16 cellular contexts compared by ENCODE assay signal in genomic region chr11:57646221-57646620, GRCh38. TPM values are rescaled to one million over a fixed set of nuclear protein-coding genes. Genes with fewer than 3 reads are reported as not detected.
DNase-seq lines count a peak whose midpoint lies in the region; ATAC-seq and TF ChIP-seq lines count a peak whose summit lies in the region.
"Had no signal": no experiment of that assay in that cellular context is flagged by ENCODE, and none has a peak within 500 bp of the region (broad histone marks: within the 10 kb centered on the region; RNA-seq: fewer than 3 reads in every experiment).

No MANE protein-coding gene starts in this region.

- DNase-seq in CD4-positive, alpha-beta memory T cell = no peak
- DNase-seq in esophagus muscularis mucosa (ENCODE audit: extremely low spot score) (no peak), ovary (peak in 2 of 5 donors; percentile 37 to 39), NCI-H1417 treated with DMSO at 0.1 percent for 48 hours (lab: John Stamatoyannopoulos, UW) (no peak), foreskin keratinocyte (no peak)
- DNase-seq: activated CD4-positive, alpha-beta T cell treated with anti-CD3 and anti-CD28 coated beads for 1 hour; activated T-cell treated with anti-CD3 and anti-CD28 coated beads, Interleukin-2, amount 50 U/mL, for 4 hours; AML-193; colonic mucosa; pancreas; spleen had no signal

- H3K4me3 ChIP-seq in CD4-positive, alpha-beta memory T cell (ENCODE audit: low read length in 2 of 2) = no peak overlapping the region
- H3K4me3 ChIP-seq in esophagus muscularis mucosa = no peak overlapping the region
- no peak overlapping the region for H3K4me3 ChIP-seq in ovary
- H3K4me3 ChIP-seq: colonic mucosa, pancreas, thoracic aorta had no signal

- POLR2A ChIA-PET in CD4-positive, alpha-beta memory T cell (lab: Charles Lee; ENCODE audit: partially characterized antibody) = no interaction called here

- H3K4me1 ChIP-seq in CD4-positive, alpha-beta memory T cell (ENCODE audit: insufficient read depth, low read length) = peaks cover 22% of the 10 kb centered on the region
- H3K4me1 ChIP-seq in esophagus muscularis mucosa = peaks cover 53 to 71% (median 65%) of the 10 kb centered on the region in 4 donors
- peaks cover 26% of the 10 kb centered on the region for H3K4me1 ChIP-seq in ovary (ENCODE audit: insufficient read depth)
- H3K4me1 ChIP-seq in foreskin keratinocyte = no peaks in the 10 kb centered on the region
- H3K4me1 ChIP-seq: colonic mucosa had no signal

- peaks cover 37% of the 10 kb centered on the region for H3K27me3 ChIP-seq in CD4-positive, alpha-beta memory T cell (ENCODE audit: insufficient read depth, low read length)
- H3K27me3 ChIP-seq in esophagus muscularis mucosa = peaks cover 5 to 54% (median 36%) of the 10 kb centered on the region in 4 donors
- H3K27me3 ChIP-seq in ovary = no peaks in the 10 kb centered on the region
- H3K27me3 ChIP-seq in foreskin keratinocyte = peaks cover 42% of the 10 kb centered on the region

- H3K36me3 ChIP-seq in CD4-positive, alpha-beta memory T cell (ENCODE audit: insufficient read depth, low read length) = no peaks in the 10 kb centered on the region
- H3K36me3 ChIP-seq in esophagus muscularis mucosa (no peaks in the 10 kb centered on the region), ovary (no peaks in the 10 kb centered on the region)
- H3K36me3 ChIP-seq: colonic mucosa, pancreas, spleen, thoracic aorta had no signal

- no peak for TF ChIP-seq CTCF in esophagus muscularis mucosa (IDR thresholded peaks at IDR 0.05)
- no peak for TF ChIP-seq CTCF in ovary (IDR thresholded peaks at IDR 0.05)
- TF ChIP-seq CTCF in foreskin keratinocyte (conservative IDR thresholded peaks at IDR 0.05) = no peak

- peaks cover 0 to 2% of the 10 kb centered on the region in 2 donors for H3K36me3 Mint-ChIP-seq in CD4-positive, alpha-beta memory T cell
- H3K36me3 Mint-ChIP-seq: memory B cell had no signal

- H3K27ac Mint-ChIP-seq in CD4-positive, alpha-beta memory T cell = peak overlapping the region in 4 of 7 donors; percentile 11 to 70 (median 38)
- H3K27ac Mint-ChIP-seq: memory B cell had no signal

- no peaks in the 10 kb centered on the region for H3K9me3 ChIP-seq in CD4-positive, alpha-beta memory T cell (ENCODE audit: control insufficient read depth in 1 of 2, low read length in 2 of 2)
- no peaks in the 10 kb centered on the region for H3K9me3 ChIP-seq in esophagus muscularis mucosa
- no peaks in the 10 kb centered on the region for H3K9me3 ChIP-seq in ovary
- H3K9me3 ChIP-seq: colonic mucosa, pancreas, spleen, thoracic aorta had no signal

- no peak overlapping the region for H3K4me3 Mint-ChIP-seq in CD4-positive, alpha-beta memory T cell
- H3K4me3 Mint-ChIP-seq: activated T-cell treated with anti-CD3 and anti-CD28 coated beads, Interleukin-2, amount 50 U/mL, for 4 hours had no signal

- intact Hi-C loops in CD4-positive, alpha-beta memory T cell (cut with micrococcal nuclease) = loop anchor here (10.0 kb wide), 1 partner anchor 879 kb away; no protein-coding TSS in a partner anchor
- intact Hi-C loops in esophagus muscularis mucosa (cut with DNase I) = loop anchor here (10.0 kb wide), 2 partner anchors 191 to 301 kb away; no protein-coding TSS in a partner anchor
- intact Hi-C loops in ovary (cut with DNase I) = loop anchor here in 2 of 4 donors (10.0 kb wide), 2 partner anchors 191 to 321 kb away; partner anchors contain the start of gene TNKS1BP1 (in 1 of the 2)

- H3K27ac ChIP-seq in CD4-positive, alpha-beta memory T cell (ENCODE audit: low read depth, low read length) = no peak overlapping the region
- H3K27ac ChIP-seq in esophagus muscularis mucosa (replicated peaks in 1 of 4) (peak overlapping the region in 3 of 4 donors; percentile 32 to 58 (median 41)), ovary (peak overlapping the region; percentile 7 to 59), foreskin keratinocyte (no peak overlapping the region)
- H3K27ac ChIP-seq: colonic mucosa, pancreas, thoracic aorta had no signal

- peaks cover 20 to 50% (median 29%) of the 10 kb centered on the region in 4 donors for H3K4me1 Mint-ChIP-seq in CD4-positive, alpha-beta memory T cell

- peaks cover 32 to 51% of the 10 kb centered on the region in 2 donors for H3K27me3 Mint-ChIP-seq in CD4-positive, alpha-beta memory T cell

- TF ChIP-seq POLR2A in esophagus muscularis mucosa (IDR thresholded peaks at IDR 0.05; ENCODE audit: low read depth) (no peak), ovary (IDR thresholded peaks at IDR 0.05) (no peak)

- CTCF ChIA-PET in CD4-positive, alpha-beta memory T cell (lab: Charles Lee; ENCODE audit: partially characterized antibody) = interaction anchor here (1.1 to 3.8 kb wide), 5 partner anchors 12 to 189 kb away, joined by 3 to 16 read pairs (median 4); no protein-coding TSS in a partner anchor

- ATAC-seq in HG02798 (IDR thresholded peaks at IDR 0.05; ENCODE audit: poor library complexity, unreplicated experiment) (peak; percentile 41), HG02759 (IDR thresholded peaks at IDR 0.05; ENCODE audit: unreplicated experiment) (no peak), foreskin keratinocyte (no peak)
- ATAC-seq in activated CD4-positive, CD25-positive, alpha-beta regulatory T cell treated with anti-CD3 and anti-CD28 coated beads, Interleukin-2, amount 50 U/mL, for 24 hours = no peak
- ATAC-seq: activated T-cell treated with anti-CD3 and anti-CD28 coated beads, Interleukin-2, amount 50 U/mL, for 4 hours had no signal

- no peak for TF ChIP-seq EP300 in esophagus muscularis mucosa (IDR thresholded peaks at IDR 0.05)
- no peak for TF ChIP-seq EP300 in ovary (IDR thresholded peaks at IDR 0.05)

- WGBS in esophagus muscularis mucosa = 46% methylated on average over 6 of the region's 7 CpGs
- 23 to 27% (median 26%) methylated on average over 7 of the region's 7 CpGs for WGBS in ovary, 3 donors

- no peaks in the 10 kb centered on the region for H3K9me3 Mint-ChIP-seq in CD4-positive, alpha-beta memory T cell
- H3K9me3 Mint-ChIP-seq: activated T-cell treated with anti-CD3 and anti-CD28 coated beads, Interleukin-2, amount 50 U/mL, for 4 hours; memory B cell had no signal

RNA-seq across cellular contexts. Expression of gene YPEL4, which starts 3.5 kb away (rescaled TPM):
- 10 to 100 TPM; 11.8 to 12.6 TPM for total RNA-seq in CD4-positive, alpha-beta memory T cell
- polyA plus RNA-seq in CD4-positive, alpha-beta memory T cell = under 1 TPM in 1 of 2 donors, not detected in 1; 0.23 TPM
- 1 to 10 TPM in 2 of 4 donors, under 1 TPM in 2; 0.50 to 2.5 (median 1.0) TPM for total RNA-seq in esophagus muscularis mucosa
- 10 to 100 TPM in 1 of 7 donors, 1 to 10 TPM in 6; 2.1 to 12.9 (median 4.4) TPM for total RNA-seq in ovary
- 10 to 100 TPM in 1 of 2 donors, 1 to 10 TPM in 1; 7.1 to 15.3 TPM for polyA plus RNA-seq in ovary
- total RNA-seq in foreskin keratinocyte = not detected in 2 replicates
- not detected in 2 replicates for polyA plus RNA-seq in foreskin keratinocyte

RNA-seq across cellular contexts. Expression of gene CLP1, which starts 11.3 kb away (rescaled TPM):
- 10 to 100 TPM; 14.1 to 16.0 TPM for total RNA-seq in CD4-positive, alpha-beta memory T cell
- polyA plus RNA-seq in CD4-positive, alpha-beta memory T cell = 10 to 100 TPM in 1 of 2 donors, 1 to 10 TPM in 1; 9.6 to 22.5 TPM
- total RNA-seq in esophagus muscularis mucosa = 10 to 100 TPM in 3 of 4 donors, 1 to 10 TPM in 1; 8.3 to 18.1 (median 14.7) TPM
- total RNA-seq in ovary = 10 to 100 TPM in 4 of 7 donors, 1 to 10 TPM in 3; 5.5 to 11.9 (median 11.1) TPM
- 10 to 100 TPM in 1 of 2 donors, 1 to 10 TPM in 1; 7.2 to 10.5 TPM for polyA plus RNA-seq in ovary
- 22.4 and 23.7 TPM in 2 replicates for total RNA-seq in foreskin keratinocyte
- polyA plus RNA-seq in foreskin keratinocyte = 18.9 and 21.6 TPM in 2 replicates

RNA-seq across cellular contexts. Expression of gene ZDHHC5, which starts 21.7 kb away (rescaled TPM):
- total RNA-seq in CD4-positive, alpha-beta memory T cell = 10 to 100 TPM; 73.2 to 75.8 TPM
- polyA plus RNA-seq in CD4-positive, alpha-beta memory T cell = 10 to 100 TPM; 30.4 to 44.6 TPM
- total RNA-seq in esophagus muscularis mucosa (10 to 100 TPM; 36.5 to 57.7 (median 47.8) TPM), ovary (10 to 100 TPM; 19.9 to 54.1 (median 39.9) TPM), foreskin keratinocyte (63.0 and 67.9 TPM in 2 replicates)
- polyA plus RNA-seq in ovary (10 to 100 TPM; 22.3 to 62.6 TPM), foreskin keratinocyte (41.0 and 45.1 TPM in 2 replicates)

RNA-seq across cellular contexts. Expression of gene SERPING1, which starts 48.7 kb away (rescaled TPM):
- total RNA-seq in CD4-positive, alpha-beta memory T cell = not detected
- polyA plus RNA-seq in CD4-positive, alpha-beta memory T cell = not detected
- total RNA-seq in esophagus muscularis mucosa = 100 to 1,000 TPM; 290 to 585 (median 569) TPM
- 100 to 1,000 TPM; 454 to 906 (median 709) TPM for total RNA-seq in ovary
- polyA plus RNA-seq in ovary = 1,000 to 10,000 TPM in 1 of 2 donors, 100 to 1,000 TPM in 1; 731 to 2,358 TPM
- total RNA-seq in foreskin keratinocyte = 13.0 and 14.1 TPM in 2 replicates
- polyA plus RNA-seq in foreskin keratinocyte = 21.7 and 23.2 TPM in 2 replicates

Comparison
In these comparisons a context has a peak if more than half of its experiments do, and no peak if none do; other contexts are left out.
1. H3K27ac ChIP-seq: peak in esophagus muscularis mucosa (3 of 4) and ovary (2 of 2); none in CD4-positive, alpha-beta memory T cell (single experiment) and foreskin keratinocyte (single experiment).